In genomic region chr16:19499006-19499405, GRCh38 we compare ENCODE assay signal across 30 cellular contexts.
"Had no signal": no experiment of that assay in that cellular context is flagged by ENCODE, and none has a peak within 500 bp of the region (broad histone marks: within the 10 kb centered on the region; RNA-seq: fewer than 3 reads in every experiment).

No MANE protein-coding gene starts in this region.

- ATAC-seq: activated CD4-positive, alpha-beta T cell treated with anti-CD3 and anti-CD28 coated beads for 36 hours; activated CD8-positive, alpha-beta memory T cell treated with anti-CD3 and anti-CD28 coated beads, Interleukin-2, amount 10 ng/mL, durations not matched to agents 7 days and 5 days; activated CD8-positive, alpha-beta T cell treated with anti-CD3 and anti-CD28 coated beads, Interleukin-2, amount 10 ng/mL, durations not matched to agents 7 days and 5 days; activated naive CD8-positive, alpha-beta T cell treated with anti-CD3 and anti-CD28 coated beads, Interleukin-2, amount 50 U/mL, for 24 hours; body of pancreas had no signal

- H3K9me3 ChIP-seq: adrenal gland, body of pancreas, colonic mucosa, esophagus muscularis mucosa had no signal

- H3K27ac ChIP-seq: adrenal gland, body of pancreas, cardiac muscle cell, colonic mucosa, dorsolateral prefrontal cortex, esophagus muscularis mucosa had no signal

- DNase-seq: activated CD4-positive, alpha-beta memory T cell treated with anti-CD3 and anti-CD28 coated beads for 36 hours; activated CD4-positive, alpha-beta T cell treated with anti-CD3 and anti-CD28 coated beads for 36 hours; activated CD4-positive, alpha-beta T cell treated with anti-CD3 and anti-CD28 coated beads, Interleukin-2, amount 10 ng/mL, durations not matched to agents 24 days and 14 days; activated CD4-positive, CD25-positive, alpha-beta regulatory T cell; activated CD4-positive, CD25-positive, alpha-beta regulatory T cell treated with anti-CD3 and anti-CD28 coated beads, Interleukin-2, amount 50 U/mL, for 72 hours; activated CD8-positive, alpha-beta memory T cell treated with anti-CD3 and anti-CD28 coated beads, Interleukin-2, amount 10 ng/mL, durations not matched to agents 7 days and 5 days; activated CD8-positive, alpha-beta memory T cell treated with anti-CD3 and anti-CD28 coated beads, Interleukin-2, amount 50 U/mL, for 4 hours; activated CD8-positive, alpha-beta T cell treated with anti-CD3 and anti-CD28 coated beads, Interleukin-2, amount 10 ng/mL, durations not matched to agents 7 days and 5 days; activated effector memory CD4-positive, alpha-beta T cell treated with anti-CD3 and anti-CD28 coated beads, Interleukin-2, amount 50 U/mL, for 16 hours; activated naive CD4-positive, alpha-beta T cell treated with anti-CD3 and anti-CD28 coated beads for 36 hours; activated naive CD8-positive, alpha-beta T cell treated with anti-CD3 and anti-CD28 coated beads for 36 hours; activated naive CD8-positive, alpha-beta T cell treated with anti-CD3 and anti-CD28 coated beads, Interleukin-2, amount 50 U/mL, for 24 hours; activated T-cell treated with anti-CD3 and anti-CD28 coated beads, Interleukin-2, amount 50 U/mL, for 1 hour; activated T-cell treated with anti-CD3 and anti-CD28 coated beads, Interleukin-2, amount 50 U/mL, for 48 hours; adrenal gland; amygdala; aorta; body of pancreas; central memory CD4-positive, alpha-beta T cell; cerebellar nuclear complex; colonic mucosa; dorsolateral prefrontal cortex; effector memory CD4-positive, alpha-beta T cell; foreskin melanocyte; T-helper 2 cell had no signal

- H3K9me3 Mint-ChIP-seq: activated CD4-positive, alpha-beta memory T cell treated with anti-CD3 and anti-CD28 coated beads for 36 hours; activated CD4-positive, alpha-beta T cell treated with anti-CD3 and anti-CD28 coated beads, Interleukin-2, amount 10 ng/mL, durations not matched to agents 24 days and 14 days; activated naive CD4-positive, alpha-beta T cell treated with anti-CD3 and anti-CD28 coated beads for 36 hours; activated naive CD4-positive, alpha-beta T cell treated with anti-CD3 and anti-CD28 coated beads, Interleukin-2, amount 50 U/mL, for 24 hours; activated naive CD8-positive, alpha-beta T cell treated with anti-CD3 and anti-CD28 coated beads for 36 hours; activated naive CD8-positive, alpha-beta T cell treated with anti-CD3 and anti-CD28 coated beads, Interleukin-2, amount 50 U/mL, for 24 hours; activated T-helper 1 cell treated with anti-CD3 and anti-CD28 coated beads, Interleukin-12 subunit alpha, Interleukin-12 subunit beta, Interleukin-2, Interleukin-4 antibody, amounts not matched to agents 30 ng/mL and 10 ng/mL and 1 ng/mL, durations not matched to agents 14 hours and 24 hours and 36 hours; activated T-helper 2 cell treated with anti-CD3 and anti-CD28 coated beads, Interferon-gamma antibody, Interleukin-2, Interleukin-4, amounts not matched to agents 10 μg/mL and 5 μg/mL and 100 μg/mL, durations not matched to agents 14 hours and 24 hours and 36 hours had no signal

- H3K27ac Mint-ChIP-seq: activated CD4-positive, alpha-beta memory T cell treated with anti-CD3 and anti-CD28 coated beads for 36 hours; activated CD4-positive, alpha-beta T cell treated with anti-CD3 and anti-CD28 coated beads for 36 hours; activated CD4-positive, alpha-beta T cell treated with anti-CD3 and anti-CD28 coated beads, Interleukin-2, amount 10 ng/mL, durations not matched to agents 24 days and 14 days; activated CD8-positive, alpha-beta memory T cell treated with anti-CD3 and anti-CD28 coated beads, Interleukin-2, amount 10 ng/mL, durations not matched to agents 7 days and 5 days; activated CD8-positive, alpha-beta T cell treated with anti-CD3 and anti-CD28 coated beads, Interleukin-2, amount 10 ng/mL, durations not matched to agents 7 days and 5 days; activated naive CD4-positive, alpha-beta T cell treated with anti-CD3 and anti-CD28 coated beads for 36 hours; activated naive CD4-positive, alpha-beta T cell treated with anti-CD3 and anti-CD28 coated beads, Interleukin-2, amount 50 U/mL, for 24 hours; activated naive CD8-positive, alpha-beta T cell treated with anti-CD3 and anti-CD28 coated beads for 36 hours; activated naive CD8-positive, alpha-beta T cell treated with anti-CD3 and anti-CD28 coated beads, Interleukin-2, amount 50 U/mL, for 24 hours; activated T-helper 1 cell treated with anti-CD3 and anti-CD28 coated beads, Interleukin-12 subunit alpha, Interleukin-12 subunit beta, Interleukin-2, Interleukin-4 antibody, amounts not matched to agents 30 ng/mL and 10 ng/mL and 1 ng/mL, durations not matched to agents 14 hours and 24 hours and 36 hours; activated T-helper 2 cell treated with anti-CD3 and anti-CD28 coated beads, Interferon-gamma antibody, Interleukin-2, Interleukin-4, amounts not matched to agents 10 μg/mL and 5 μg/mL and 100 μg/mL, durations not matched to agents 14 hours and 24 hours and 36 hours had no signal

- H3K4me1 ChIP-seq: adrenal gland, body of pancreas, colonic mucosa, esophagus muscularis mucosa had no signal

- H3K27me3 Mint-ChIP-seq: activated CD4-positive, alpha-beta memory T cell treated with anti-CD3 and anti-CD28 coated beads for 36 hours; activated CD4-positive, alpha-beta T cell treated with anti-CD3 and anti-CD28 coated beads for 36 hours; activated CD4-positive, alpha-beta T cell treated with anti-CD3 and anti-CD28 coated beads, Interleukin-2, amount 10 ng/mL, durations not matched to agents 24 days and 14 days; activated CD8-positive, alpha-beta memory T cell treated with anti-CD3 and anti-CD28 coated beads, Interleukin-2, amount 10 ng/mL, durations not matched to agents 7 days and 5 days; activated naive CD4-positive, alpha-beta T cell treated with anti-CD3 and anti-CD28 coated beads, Interleukin-2, amount 50 U/mL, for 24 hours; activated naive CD8-positive, alpha-beta T cell treated with anti-CD3 and anti-CD28 coated beads for 36 hours; activated naive CD8-positive, alpha-beta T cell treated with anti-CD3 and anti-CD28 coated beads, Interleukin-2, amount 50 U/mL, for 24 hours had no signal

- H3K4me3 ChIP-seq: adrenal gland, body of pancreas, cardiac muscle cell, colonic mucosa, dorsolateral prefrontal cortex, esophagus muscularis mucosa had no signal

- H3K4me3 Mint-ChIP-seq: activated CD4-positive, alpha-beta memory T cell treated with anti-CD3 and anti-CD28 coated beads for 36 hours; activated CD4-positive, alpha-beta T cell treated with anti-CD3 and anti-CD28 coated beads for 36 hours; activated CD4-positive, alpha-beta T cell treated with anti-CD3 and anti-CD28 coated beads, Interleukin-2, amount 10 ng/mL, durations not matched to agents 24 days and 14 days; activated CD8-positive, alpha-beta memory T cell treated with anti-CD3 and anti-CD28 coated beads, Interleukin-2, amount 10 ng/mL, durations not matched to agents 7 days and 5 days; activated CD8-positive, alpha-beta T cell treated with anti-CD3 and anti-CD28 coated beads, Interleukin-2, amount 10 ng/mL, durations not matched to agents 7 days and 5 days; activated naive CD4-positive, alpha-beta T cell treated with anti-CD3 and anti-CD28 coated beads for 36 hours; activated naive CD4-positive, alpha-beta T cell treated with anti-CD3 and anti-CD28 coated beads, Interleukin-2, amount 50 U/mL, for 24 hours; activated naive CD8-positive, alpha-beta T cell treated with anti-CD3 and anti-CD28 coated beads for 36 hours; activated naive CD8-positive, alpha-beta T cell treated with anti-CD3 and anti-CD28 coated beads, Interleukin-2, amount 50 U/mL, for 24 hours; activated T-helper 1 cell treated with anti-CD3 and anti-CD28 coated beads, Interleukin-12 subunit alpha, Interleukin-12 subunit beta, Interleukin-2, Interleukin-4 antibody, amounts not matched to agents 30 ng/mL and 10 ng/mL and 1 ng/mL, durations not matched to agents 14 hours and 24 hours and 36 hours had no signal

- H3K27me3 ChIP-seq: adrenal gland, body of pancreas, cardiac muscle cell, colonic mucosa, dorsolateral prefrontal cortex, esophagus muscularis mucosa had no signal
